Comparison of ENCODE assay signal across 1 cellular context in genomic region chr3:145673790-145674189, GRCh38.
TF ChIP-seq lines count a peak whose summit lies in the region.

No MANE protein-coding gene starts in this region.

TF ChIP-seq in GM23338, 12 proteins besides CTCF, POLR2A, EP300 and RAD21 (continued from another document):
- TF ChIP-seq, protein P1, sequence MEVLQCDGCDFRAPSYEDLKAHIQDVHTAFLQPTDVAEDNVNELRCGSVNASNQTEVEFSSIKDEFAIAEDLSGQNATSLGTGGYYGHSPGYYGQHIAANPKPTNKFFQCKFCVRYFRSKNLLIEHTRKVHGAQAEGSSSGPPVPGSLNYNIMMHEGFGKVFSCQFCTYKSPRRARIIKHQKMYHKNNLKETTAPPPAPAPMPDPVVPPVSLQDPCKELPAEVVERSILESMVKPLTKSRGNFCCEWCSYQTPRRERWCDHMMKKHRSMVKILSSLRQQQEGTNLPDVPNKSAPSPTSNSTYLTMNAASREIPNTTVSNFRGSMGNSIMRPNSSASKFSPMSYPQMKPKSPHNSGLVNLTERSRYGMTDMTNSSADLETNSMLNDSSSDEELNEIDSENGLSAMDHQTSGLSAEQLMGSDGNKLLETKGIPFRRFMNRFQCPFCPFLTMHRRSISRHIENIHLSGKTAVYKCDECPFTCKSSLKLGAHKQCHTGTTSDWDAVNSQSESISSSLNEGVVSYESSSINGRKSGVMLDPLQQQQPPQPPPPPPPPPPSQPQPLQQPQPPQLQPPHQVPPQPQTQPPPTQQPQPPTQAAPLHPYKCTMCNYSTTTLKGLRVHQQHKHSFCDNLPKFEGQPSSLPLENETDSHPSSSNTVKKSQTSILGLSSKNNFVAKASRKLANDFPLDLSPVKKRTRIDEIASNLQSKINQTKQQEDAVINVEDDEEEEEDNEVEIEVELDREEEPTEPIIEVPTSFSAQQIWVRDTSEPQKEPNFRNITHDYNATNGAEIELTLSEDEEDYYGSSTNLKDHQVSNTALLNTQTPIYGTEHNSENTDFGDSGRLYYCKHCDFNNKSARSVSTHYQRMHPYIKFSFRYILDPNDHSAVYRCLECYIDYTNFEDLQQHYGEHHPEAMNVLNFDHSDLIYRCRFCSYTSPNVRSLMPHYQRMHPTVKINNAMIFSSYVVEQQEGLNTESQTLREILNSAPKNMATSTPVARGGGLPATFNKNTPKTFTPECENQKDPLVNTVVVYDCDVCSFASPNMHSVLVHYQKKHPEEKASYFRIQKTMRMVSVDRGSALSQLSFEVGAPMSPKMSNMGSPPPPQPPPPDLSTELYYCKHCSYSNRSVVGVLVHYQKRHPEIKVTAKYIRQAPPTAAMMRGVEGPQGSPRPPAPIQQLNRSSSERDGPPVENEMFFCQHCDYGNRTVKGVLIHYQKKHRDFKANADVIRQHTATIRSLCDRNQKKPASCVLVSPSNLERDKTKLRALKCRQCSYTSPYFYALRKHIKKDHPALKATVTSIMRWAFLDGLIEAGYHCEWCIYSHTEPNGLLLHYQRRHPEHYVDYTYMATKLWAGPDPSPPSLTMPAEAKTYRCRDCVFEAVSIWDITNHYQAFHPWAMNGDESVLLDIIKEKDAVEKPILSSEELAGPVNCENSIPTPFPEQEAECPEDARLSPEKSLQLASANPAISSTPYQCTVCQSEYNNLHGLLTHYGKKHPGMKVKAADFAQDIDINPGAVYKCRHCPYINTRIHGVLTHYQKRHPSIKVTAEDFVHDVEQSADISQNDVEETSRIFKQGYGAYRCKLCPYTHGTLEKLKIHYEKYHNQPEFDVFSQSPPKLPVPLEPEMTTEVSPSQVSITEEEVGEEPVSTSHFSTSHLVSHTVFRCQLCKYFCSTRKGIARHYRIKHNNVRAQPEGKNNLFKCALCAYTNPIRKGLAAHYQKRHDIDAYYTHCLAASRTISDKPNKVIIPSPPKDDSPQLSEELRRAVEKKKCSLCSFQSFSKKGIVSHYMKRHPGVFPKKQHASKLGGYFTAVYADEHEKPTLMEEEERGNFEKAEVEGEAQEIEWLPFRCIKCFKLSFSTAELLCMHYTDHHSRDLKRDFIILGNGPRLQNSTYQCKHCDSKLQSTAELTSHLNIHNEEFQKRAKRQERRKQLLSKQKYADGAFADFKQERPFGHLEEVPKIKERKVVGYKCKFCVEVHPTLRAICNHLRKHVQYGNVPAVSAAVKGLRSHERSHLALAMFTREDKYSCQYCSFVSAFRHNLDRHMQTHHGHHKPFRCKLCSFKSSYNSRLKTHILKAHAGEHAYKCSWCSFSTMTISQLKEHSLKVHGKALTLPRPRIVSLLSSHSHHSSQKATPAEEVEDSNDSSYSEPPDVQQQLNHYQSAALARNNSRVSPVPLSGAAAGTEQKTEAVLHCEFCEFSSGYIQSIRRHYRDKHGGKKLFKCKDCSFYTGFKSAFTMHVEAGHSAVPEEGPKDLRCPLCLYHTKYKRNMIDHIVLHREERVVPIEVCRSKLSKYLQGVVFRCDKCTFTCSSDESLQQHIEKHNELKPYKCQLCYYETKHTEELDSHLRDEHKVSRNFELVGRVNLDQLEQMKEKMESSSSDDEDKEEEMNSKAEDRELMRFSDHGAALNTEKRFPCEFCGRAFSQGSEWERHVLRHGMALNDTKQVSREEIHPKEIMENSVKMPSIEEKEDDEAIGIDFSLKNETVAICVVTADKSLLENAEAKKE (CRISPR knock-in tag; IDR thresholded peaks at IDR 0.05) = no peak
